Comparison of ENCODE assay signal across 10 cellular contexts in the genomic region with DNA sequence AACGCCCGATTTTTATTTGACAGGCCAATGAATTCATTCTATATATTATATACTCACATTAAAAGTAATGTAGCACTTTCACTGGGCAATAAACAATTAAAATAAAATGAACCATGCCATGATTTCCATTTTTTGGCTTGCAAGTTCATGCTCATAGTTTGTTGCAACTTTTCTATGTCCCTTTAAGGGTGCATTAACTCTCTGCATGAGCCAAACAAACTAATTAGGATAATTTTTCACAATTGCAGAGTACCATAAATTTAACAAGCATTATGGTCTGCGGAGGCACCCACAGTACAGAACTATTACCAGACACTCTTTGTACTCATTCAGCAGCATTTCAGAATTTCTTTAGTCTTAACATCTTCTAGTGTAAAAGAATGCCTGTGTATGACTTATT. TPM values are rescaled to one million over a fixed set of nuclear protein-coding genes. Genes with fewer than 3 reads are reported as not detected.
A peak's percentile ranks its signal among the peaks of the same experiment; 100 is the strongest.
DNase-seq lines count a peak whose midpoint lies in the region; ATAC-seq lines count a peak whose summit lies in the region.
"Had no signal": no experiment of that assay in that cellular context is flagged by ENCODE, and none has a peak within 500 bp of the region (broad histone marks: within the 10 kb centered on the region; RNA-seq: fewer than 3 reads in every experiment).

No MANE protein-coding gene starts in this region.

- H3K36me3 Mint-ChIP-seq in T-helper 1 cell treated with Interleukin-12 subunit alpha and Interleukin-12 subunit beta and Interleukin-4 antibody, amounts not matched to agents 30 μg/mL and 1 μg/mL, for 36 hours (ENCODE audit: low read depth) = no peaks in the 10 kb centered on the region
- no peaks in the 10 kb centered on the region for H3K36me3 Mint-ChIP-seq in activated CD4-positive, alpha-beta memory T cell treated with anti-CD3 and anti-CD28 coated beads, Interleukin-2, amount 10 ng/mL, durations not matched to agents 7 days and 5 days (ENCODE audit: low read depth)

- peaks cover 13% of the 10 kb centered on the region for H3K4me1 Mint-ChIP-seq in T-helper 1 cell treated with Interleukin-12 subunit alpha and Interleukin-12 subunit beta and Interleukin-4 antibody, amounts not matched to agents 30 μg/mL and 1 μg/mL, for 36 hours (ENCODE audit: low read depth)
- peaks cover 11% of the 10 kb centered on the region for H3K4me1 Mint-ChIP-seq in activated CD4-positive, alpha-beta memory T cell treated with anti-CD3 and anti-CD28 coated beads, Interleukin-2, amount 10 ng/mL, durations not matched to agents 7 days and 5 days
- peaks cover 16% of the 10 kb centered on the region for H3K4me1 Mint-ChIP-seq in stimulated activated naive CD8-positive, alpha-beta T cell treated with anti-CD3 and anti-CD28 coated beads, Interleukin-15, amount 100 ng/mL, for 72 hours

- peaks cover 42% of the 10 kb centered on the region for H3K27me3 ChIP-seq in iPS-18a (ENCODE audit: control insufficient read depth, insufficient read depth, low read length)

- CTCF ChIA-PET in activated CD4-positive, alpha-beta memory T cell treated with anti-CD3 and anti-CD28 coated beads, Interleukin-2, amount 10 ng/mL, durations not matched to agents 7 days and 5 days (lab: Charles Lee) = interaction anchor here (1.1 kb wide), 1 partner anchor 340 kb away, joined by 3 read pairs; no protein-coding TSS in a partner anchor

- POLR2A ChIA-PET in activated CD4-positive, alpha-beta memory T cell treated with anti-CD3 and anti-CD28 coated beads, Interleukin-2, amount 10 ng/mL, durations not matched to agents 7 days and 5 days (lab: Charles Lee) = no interaction called here

- no peak overlapping the region for H3K27ac Mint-ChIP-seq in T-helper 1 cell treated with Interleukin-12 subunit alpha and Interleukin-12 subunit beta and Interleukin-4 antibody, amounts not matched to agents 30 μg/mL and 1 μg/mL, for 36 hours
- no peak overlapping the region for H3K27ac Mint-ChIP-seq in activated CD4-positive, alpha-beta memory T cell treated with anti-CD3 and anti-CD28 coated beads, Interleukin-2, amount 10 ng/mL, durations not matched to agents 7 days and 5 days
- H3K27ac Mint-ChIP-seq in stimulated activated naive CD8-positive, alpha-beta T cell treated with anti-CD3 and anti-CD28 coated beads, Interleukin-15, amount 100 ng/mL, for 72 hours = no peak overlapping the region

- H3K4me1 ChIP-seq in iPS-18a (ENCODE audit: control insufficient read depth, low read depth, low read length) = peaks cover 12% of the 10 kb centered on the region

- H3K36me3 ChIP-seq in iPS-18a (ENCODE audit: control insufficient read depth, low read depth, low read length) = no peaks in the 10 kb centered on the region

- H3K9ac ChIP-seq in iPS-18a (ENCODE audit: low read length) = no peak overlapping the region

- DNase-seq in T-helper 1 cell (no peak), retina (no peak)
- DNase-seq in activated CD4-positive, alpha-beta memory T cell treated with anti-CD3 and anti-CD28 coated beads, Interleukin-2, amount 10 ng/mL, durations not matched to agents 7 days and 5 days = no peak
- DNase-seq in stimulated activated naive CD8-positive, alpha-beta T cell treated with anti-CD3 and anti-CD28 coated beads, Interleukin-15, amount 100 ng/mL, for 72 hours = no peak
- DNase-seq: ACHN, NCI-H510A treated with DMSO at 0.1 percent for 48 hours had no signal

- H3K9me3 ChIP-seq in iPS-18a (ENCODE audit: control insufficient read depth, low read depth, low read length) = no peaks in the 10 kb centered on the region

- no peak for ATAC-seq in stimulated activated naive CD8-positive, alpha-beta T cell treated with anti-CD3 and anti-CD28 coated beads, Interleukin-15, amount 100 ng/mL, for 72 hours
- no peak for ATAC-seq in HG03378 (IDR thresholded peaks at IDR 0.05; ENCODE audit: unreplicated experiment)
- no peak for ATAC-seq in HG02970 (IDR thresholded peaks at IDR 0.05; ENCODE audit: low FRiP score, unreplicated experiment)

- peaks cover 50% of the 10 kb centered on the region for H3K27me3 Mint-ChIP-seq in T-helper 1 cell treated with Interleukin-12 subunit alpha and Interleukin-12 subunit beta and Interleukin-4 antibody, amounts not matched to agents 30 μg/mL and 1 μg/mL, for 36 hours (ENCODE audit: low read depth)
- peaks cover 50% of the 10 kb centered on the region for H3K27me3 Mint-ChIP-seq in activated CD4-positive, alpha-beta memory T cell treated with anti-CD3 and anti-CD28 coated beads, Interleukin-2, amount 10 ng/mL, durations not matched to agents 7 days and 5 days
- peaks cover 58% of the 10 kb centered on the region for H3K27me3 Mint-ChIP-seq in stimulated activated naive CD8-positive, alpha-beta T cell treated with anti-CD3 and anti-CD28 coated beads, Interleukin-15, amount 100 ng/mL, for 72 hours

- H3K27ac ChIP-seq in iPS-18a (ENCODE audit: low read length) = no peak overlapping the region

- H3K9me3 Mint-ChIP-seq in T-helper 1 cell treated with Interleukin-12 subunit alpha and Interleukin-12 subunit beta and Interleukin-4 antibody, amounts not matched to agents 30 μg/mL and 1 μg/mL, for 36 hours = no peaks in the 10 kb centered on the region
- no peaks in the 10 kb centered on the region for H3K9me3 Mint-ChIP-seq in activated CD4-positive, alpha-beta memory T cell treated with anti-CD3 and anti-CD28 coated beads, Interleukin-2, amount 10 ng/mL, durations not matched to agents 7 days and 5 days
- no peaks in the 10 kb centered on the region for H3K9me3 Mint-ChIP-seq in stimulated activated naive CD8-positive, alpha-beta T cell treated with anti-CD3 and anti-CD28 coated beads, Interleukin-15, amount 100 ng/mL, for 72 hours

- H3K4me3 ChIP-seq in iPS-18a (ENCODE audit: low read length) = peak overlapping the region; percentile 83

- peak overlapping the region; percentile 77 for H3K4me3 Mint-ChIP-seq in T-helper 1 cell treated with Interleukin-12 subunit alpha and Interleukin-12 subunit beta and Interleukin-4 antibody, amounts not matched to agents 30 μg/mL and 1 μg/mL, for 36 hours
- peak overlapping the region; percentile 59 for H3K4me3 Mint-ChIP-seq in activated CD4-positive, alpha-beta memory T cell treated with anti-CD3 and anti-CD28 coated beads, Interleukin-2, amount 10 ng/mL, durations not matched to agents 7 days and 5 days
- H3K4me3 Mint-ChIP-seq in stimulated activated naive CD8-positive, alpha-beta T cell treated with anti-CD3 and anti-CD28 coated beads, Interleukin-15, amount 100 ng/mL, for 72 hours = peak overlapping the region; percentile 83 to 93

RNA-seq across cellular contexts. Expression of gene LHFPL6, which starts 1.4 kb away (rescaled TPM):
- 1 to 10 TPM; 1.1 to 1.2 TPM for total RNA-seq in activated CD4-positive, alpha-beta memory T cell treated with anti-CD3 and anti-CD28 coated beads, Interleukin-2, amount 10 ng/mL, durations not matched to agents 7 days and 5 days

RNA-seq across cellular contexts. Expression of gene COG6, which starts 53.8 kb away (rescaled TPM):
- 10 to 100 TPM; 27.2 to 29.2 TPM for total RNA-seq in activated CD4-positive, alpha-beta memory T cell treated with anti-CD3 and anti-CD28 coated beads, Interleukin-2, amount 10 ng/mL, durations not matched to agents 7 days and 5 days
